In genomic region chr6:162727347-162728176, GRCh38 we compare ENCODE assay signal across 8 cellular contexts. TPM values are rescaled to one million over a fixed set of nuclear protein-coding genes. Genes with fewer than 3 reads are reported as not detected.
A peak's percentile ranks its signal among the peaks of the same experiment; 100 is the strongest.
DNase-seq lines count a peak whose midpoint lies in the region; ATAC-seq, FAIRE-seq and TF ChIP-seq lines count a peak whose summit lies in the region.

TSS of gene PACRG (plus strand) at chr6:162727974.
TSS of gene PRKN (minus strand) at chr6:162727766.

- peak within 1 kb of the TSS; percentile 59 to 68 (median 59) for H3K4me3 ChIP-seq in right lobe of liver

- peak within 1 kb of the TSS; percentile 86 for H3K4me3 Mint-ChIP-seq in activated CD8-positive, alpha-beta T cell treated with anti-CD3 and anti-CD28 coated beads for 36 hours

- no peaks in the 10 kb centered on the region for H3K36me3 ChIP-seq in right lobe of liver

- H3K36me3 Mint-ChIP-seq in activated CD8-positive, alpha-beta T cell treated with anti-CD3 and anti-CD28 coated beads for 36 hours (ENCODE audit: low read depth): no peaks in the 10 kb centered on the region

- POLR2A ChIA-PET in activated CD8-positive, alpha-beta T cell treated with anti-CD3 and anti-CD28 coated beads for 36 hours (lab: Charles Lee): no interaction called here

- peaks cover 0 to 10% (median 6%) of the 10 kb centered on the region in 4 donors for H3K4me1 ChIP-seq in right lobe of liver

- WGBS in right lobe of liver (ENCODE audit: insufficient coverage, low coverage, low lambda C conversion rate, missing lambda C conversion rate): 3% methylated on average over 13 of the region's 79 CpGs

- no peak for TF ChIP-seq CTCF in activated CD8-positive, alpha-beta T cell treated with anti-CD3 and anti-CD28 coated beads for 36 hours (IDR thresholded peaks at IDR 0.05)
- no peak for TF ChIP-seq CTCF in right lobe of liver (IDR thresholded peaks at IDR 0.05)

- ATAC-seq in HG03439 (IDR thresholded peaks at IDR 0.05; ENCODE audit: unreplicated experiment) (peak; percentile 99), right lobe of liver (peak; percentile 97 to 99 (median 98))
- ATAC-seq in activated CD8-positive, alpha-beta T cell treated with anti-CD3 and anti-CD28 coated beads for 36 hours: peak; percentile 98

- H3K4me1 Mint-ChIP-seq in activated CD8-positive, alpha-beta T cell treated with anti-CD3 and anti-CD28 coated beads for 36 hours (ENCODE audit: low read depth): peaks cover 12% of the 10 kb centered on the region

- H3K27me3 ChIP-seq in right lobe of liver: no peaks in the 10 kb centered on the region

- TF ChIP-seq POLR2A in right lobe of liver (IDR thresholded peaks at IDR 0.05): peak; percentile 97

- intact Hi-C loops in activated CD8-positive, alpha-beta T cell treated with anti-CD3 and anti-CD28 coated beads for 36 hours (cut with micrococcal nuclease): no loop called here
- intact Hi-C loops in right lobe of liver (cut with DNase I): no loop called here

- no peaks in the 10 kb centered on the region for H3K27me3 Mint-ChIP-seq in activated CD8-positive, alpha-beta T cell treated with anti-CD3 and anti-CD28 coated beads for 36 hours

- no peaks in the 10 kb centered on the region for H3K9me3 Mint-ChIP-seq in activated CD8-positive, alpha-beta T cell treated with anti-CD3 and anti-CD28 coated beads for 36 hours

- CTCF ChIA-PET in activated CD8-positive, alpha-beta T cell treated with anti-CD3 and anti-CD28 coated beads for 36 hours (lab: Charles Lee): no interaction called here

- DNase-seq in AG20443 (ENCODE audit: low spot score): peak; percentile 100
- DNase-seq in GM19239 (ENCODE audit: insufficient read length, low spot score): peak; percentile 82
- DNase-seq in NCI-H524 treated with DMSO at 0.1 percent for 48 hours (lab: John Stamatoyannopoulos, UW): peak; percentile 95
- peak; percentile 98 for DNase-seq in activated CD8-positive, alpha-beta T cell treated with anti-CD3 and anti-CD28 coated beads for 36 hours
- DNase-seq in ecto neural progenitor cell (ENCODE audit: low spot score): peak; percentile 100
- peak; percentile 99 to 100 (median 99) for DNase-seq in right lobe of liver
- peak; percentile 98 for DNase-seq in stimulated activated CD4-positive, alpha-beta T cell treated with anti-CD3 and anti-CD28 coated beads, Interleukin-4, amount 100 ng/mL, for 1 hour

- FAIRE-seq in GM19239 (lab: Jason Lieb, UNC): peak; percentile 95

- H3K27ac ChIP-seq in right lobe of liver: peak within 1 kb of the TSS; percentile 87 to 93 (median 89)

- H3K9me3 ChIP-seq in right lobe of liver: no peaks in the 10 kb centered on the region

- H3K27ac Mint-ChIP-seq in activated CD8-positive, alpha-beta T cell treated with anti-CD3 and anti-CD28 coated beads for 36 hours: peak within 1 kb of the TSS; percentile 89

RNA-seq across cellular contexts. Expression of gene PACRG, which starts in this region (rescaled TPM):
- not detected for total RNA-seq in activated CD8-positive, alpha-beta T cell treated with anti-CD3 and anti-CD28 coated beads for 36 hours
- 1 to 10 TPM in 4 of 6 experiments, under 1 TPM in 2; 0.25 to 5.3 (median 2.7) TPM for total RNA-seq in right lobe of liver

RNA-seq across cellular contexts. Expression of gene PRKN, which starts in this region (rescaled TPM):
- total RNA-seq in activated CD8-positive, alpha-beta T cell treated with anti-CD3 and anti-CD28 coated beads for 36 hours: 1 to 10 TPM; 1.2 to 1.4 TPM
- total RNA-seq in right lobe of liver: 1 to 10 TPM; 1.1 to 3.7 (median 2.2) TPM

Comparison
In these comparisons a context has a peak if more than half of its experiments do, and no peak if none do; other contexts are left out.
1. Peak in every context shown above with its lines: DNase-seq, ATAC-seq, H3K4me3 ChIP-seq and H3K27ac ChIP-seq.